Comparison of ENCODE assay signal across 8 cellular contexts in the genomic region with DNA sequence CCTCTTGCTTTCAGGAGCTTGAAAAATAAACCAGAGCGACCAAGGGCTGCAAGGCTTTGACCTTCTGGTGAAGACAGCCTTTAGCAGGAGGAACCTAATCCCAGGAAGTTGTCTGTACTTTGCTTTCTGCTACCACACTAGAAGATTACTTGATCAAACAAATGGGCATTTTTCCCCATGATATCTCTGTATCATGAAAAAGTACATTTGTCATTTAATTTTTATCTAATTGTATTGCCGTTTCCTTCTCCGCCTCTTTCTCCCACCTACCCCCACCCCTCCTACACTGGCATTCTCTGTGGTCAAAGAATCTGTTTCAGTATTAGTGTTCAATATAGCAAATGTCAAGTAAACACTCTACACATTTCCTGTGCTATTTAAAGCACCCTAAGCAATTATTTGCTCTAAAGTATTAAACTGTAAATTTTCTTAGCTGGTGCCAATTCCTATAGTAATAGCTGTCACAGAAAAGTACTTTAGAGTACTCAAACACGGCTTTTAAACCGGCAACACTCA. TPM values are rescaled to one million over a fixed set of nuclear protein-coding genes. Genes with fewer than 3 reads are reported as not detected.
DNase-seq lines count a peak whose midpoint lies in the region; ATAC-seq and TF ChIP-seq lines count a peak whose summit lies in the region.

No MANE protein-coding gene starts in this region.

- ATAC-seq in GM18498 (IDR thresholded peaks at IDR 0.05; ENCODE audit: unreplicated experiment), result peak; percentile 98
- peak; percentile 98 for ATAC-seq in GM21529 (IDR thresholded peaks at IDR 0.05; ENCODE audit: unreplicated experiment)
- peak; percentile 60 for ATAC-seq in left colon

- H3F3A ChIP-seq in Loucy (ENCODE audit: low read depth), result no peaks in the 10 kb centered on the region

- H3K79me2 ChIP-seq in Loucy (ENCODE audit: insufficient read depth, low read length), result peaks cover 22% of the 10 kb centered on the region; the same call in 1 of the 2 replicates

- H3K9me3 ChIP-seq in Loucy (ENCODE audit: insufficient read depth, low read depth, low read length), result no peaks in the 10 kb centered on the region

- no peaks in the 10 kb centered on the region for H3K27me3 ChIP-seq in Loucy (ENCODE audit: insufficient read depth, low read length, poor library complexity, severe bottlenecking)

- H3K9me2 ChIP-seq in Loucy (replicated peaks; ENCODE audit: low read depth, low read length), result no peaks in the 10 kb centered on the region

- no peak for TF ChIP-seq CTCF in Loucy (conservative IDR thresholded peaks at IDR 0.05; ENCODE audit: low read length)

- H3K4me3 ChIP-seq in Loucy (ENCODE audit: low read length, poor library complexity, severe bottlenecking), result no peak overlapping the region

- no peak overlapping the region for H2AFZ ChIP-seq in Loucy (ENCODE audit: low read length)

- no peak for DNase-seq in left colon
- DNase-seq in DMS 273 treated with DMSO at 0.1 percent for 48 hours (lab: John Stamatoyannopoulos, UW), result no peak
- DNase-seq in NCI-H2171 (lab: John Stamatoyannopoulos, UW), result no peak
- no peak for DNase-seq in COLO668 (lab: John Stamatoyannopoulos, UW; ENCODE audit: unreplicated experiment)
- no peak for DNase-seq in Kasumi-1 (lab: John Stamatoyannopoulos, UW)

- H3K36me3 ChIP-seq in Loucy (ENCODE audit: insufficient read depth, low read length), result no peaks in the 10 kb centered on the region

- H3K4me2 ChIP-seq in Loucy (ENCODE audit: low read depth, low read length, poor library complexity, severe bottlenecking), result peak overlapping the region; percentile 13

- no peak overlapping the region for H3K9ac ChIP-seq in Loucy (ENCODE audit: low read depth, low read length, poor library complexity, severe bottlenecking)

- H4K20me1 ChIP-seq in Loucy (ENCODE audit: insufficient read depth, low read length, poor library complexity, severe bottlenecking), result no peaks in the 10 kb centered on the region

- peaks cover 20% of the 10 kb centered on the region for H3K4me1 ChIP-seq in Loucy (ENCODE audit: insufficient read depth, low read length, poor library complexity, severe bottlenecking)

- intact Hi-C loops in left colon (cut with DNase I, micrococcal nuclease), result no loop called here

RNA-seq across cellular contexts. Expression of gene ATXN1, which starts 29.7 kb away (rescaled TPM):
- total RNA-seq in left colon, result 10 to 100 TPM; 26.9 to 55.1 TPM
